In the genomic region with DNA sequence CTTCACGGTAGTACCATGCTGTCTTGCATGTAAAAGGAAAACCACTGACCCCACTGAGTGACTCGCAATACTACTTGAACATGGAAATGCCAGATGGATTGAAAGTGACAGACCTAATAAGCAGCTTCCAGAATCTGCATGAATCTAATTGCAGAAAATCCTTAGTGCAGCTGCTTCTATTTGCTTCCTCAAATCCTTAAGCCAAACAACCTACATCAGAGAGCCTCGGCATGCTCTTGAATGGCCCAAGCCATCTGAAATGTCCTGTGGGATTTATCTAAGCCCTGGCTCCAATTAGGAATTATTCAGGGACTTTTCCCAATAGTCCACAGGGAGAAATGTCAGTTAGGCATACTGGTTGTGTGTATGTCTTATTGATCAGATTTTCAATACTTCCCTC, we compare ENCODE assay signal across 31 cellular contexts.
"Had no signal": no experiment of that assay in that cellular context is flagged by ENCODE, and none has a peak within 500 bp of the region (broad histone marks: within the 10 kb centered on the region; RNA-seq: fewer than 3 reads in every experiment).

No MANE protein-coding gene starts in this region.

- H3K9me3 Mint-ChIP-seq: activated B cell treated with CpG ODN at 0.5 μM for 24 hours; activated T-helper 1 cell treated with anti-CD3 and anti-CD28 coated beads, Interleukin-12 subunit alpha, Interleukin-12 subunit beta, Interleukin-2, Interleukin-4 antibody, amounts not matched to agents 30 ng/mL and 10 ng/mL and 1 ng/mL, durations not matched to agents 14 hours and 24 hours and 36 hours; effector memory CD8-positive, alpha-beta T cell; stimulated activated naive CD8-positive, alpha-beta T cell treated with anti-CD3 and anti-CD28 coated beads, Interleukin-15, amount 100 ng/mL, for 72 hours; type B pancreatic cell had no signal

- ATAC-seq: effector memory CD8-positive, alpha-beta T cell; gastroesophageal sphincter; left cardiac atrium; left ventricle myocardium superior; pancreas; stimulated activated memory B cell treated with anti-CD40 and anti-IgM and Interleukin-4, amounts not matched to agents 10 μg/mL and 1 μg/mL and 100 μg/mL, for 72 hours; stimulated activated naive CD8-positive, alpha-beta T cell treated with anti-CD3 and anti-CD28 coated beads, Interleukin-15, amount 100 ng/mL, for 72 hours had no signal

- H3K27me3 Mint-ChIP-seq: type B pancreatic cell had no signal

- H3K4me1 Mint-ChIP-seq: activated B cell treated with CpG ODN at 0.5 μM for 24 hours; central memory CD8-positive, alpha-beta T cell; naive B cell; stimulated activated memory B cell treated with anti-CD40 and anti-IgM and Interleukin-4, amounts not matched to agents 10 μg/mL and 1 μg/mL and 100 μg/mL, for 72 hours; stimulated activated naive CD8-positive, alpha-beta T cell treated with anti-CD3 and anti-CD28 coated beads, Interleukin-15, amount 100 ng/mL, for 72 hours had no signal

- H3K4me3 ChIP-seq: breast epithelium, coronary artery, gastroesophageal sphincter, pancreas, prostate gland, right atrium auricular region, smooth muscle cell, uterus had no signal

- H3K9me3 ChIP-seq: breast epithelium, gastroesophageal sphincter, pancreas, prostate gland, right atrium auricular region, uterus had no signal

- H3K4me3 Mint-ChIP-seq: activated B cell treated with CpG ODN at 0.5 μM for 24 hours; activated T-helper 1 cell treated with anti-CD3 and anti-CD28 coated beads, Interleukin-12 subunit alpha, Interleukin-12 subunit beta, Interleukin-2, Interleukin-4 antibody, amounts not matched to agents 30 ng/mL and 10 ng/mL and 1 ng/mL, durations not matched to agents 14 hours and 24 hours and 36 hours; central memory CD8-positive, alpha-beta T cell; effector memory CD8-positive, alpha-beta T cell; naive B cell; stimulated activated memory B cell treated with anti-CD40 and anti-IgM and Interleukin-4, amounts not matched to agents 10 μg/mL and 1 μg/mL and 100 μg/mL, for 72 hours; stimulated activated naive CD8-positive, alpha-beta T cell treated with anti-CD3 and anti-CD28 coated beads, Interleukin-15, amount 100 ng/mL, for 72 hours; type B pancreatic cell had no signal

- H3K27ac ChIP-seq: breast epithelium, coronary artery, gastroesophageal sphincter, pancreas, prostate gland, right atrium auricular region, uterus had no signal

- H3K4me2 ChIP-seq: smooth muscle cell had no signal

- H3K4me1 ChIP-seq: breast epithelium, gastroesophageal sphincter, pancreas, prostate gland, right atrium auricular region, uterus had no signal

- H3K36me3 Mint-ChIP-seq: naive B cell; stimulated activated memory B cell treated with anti-CD40 and anti-IgM and Interleukin-4, amounts not matched to agents 10 μg/mL and 1 μg/mL and 100 μg/mL, for 72 hours had no signal

- FAIRE-seq: keratinocyte, pancreas had no signal

- DNase-seq: activated B cell treated with CpG ODN at 0.5 μM for 24 hours; activated CD4-positive, alpha-beta T cell treated with anti-CD3 and anti-CD28 coated beads, Interleukin-2, amount 50 U/mL, for 4 hours; activated gamma-delta T cell; activated naive CD4-positive, alpha-beta T cell treated with anti-CD3 and anti-CD28 coated beads, Interleukin-2, amount 50 U/mL, for 16 hours; amniotic stem cell; effector memory CD8-positive, alpha-beta T cell; erythroblast; head of caudate nucleus; hippocampal formation; left cardiac atrium; left ventricle myocardium superior; naive B cell; nucleus accumbens; pancreas; stimulated activated CD4-positive, alpha-beta T cell treated with anti-CD3 and anti-CD28 coated beads, Interleukin-1b, Interleukin-23, amount 100 ng/mL, for 48 hours; stimulated activated CD4-positive, alpha-beta T cell treated with anti-CD3 and anti-CD28 coated beads, Interleukin-4, amount 100 ng/mL, for 4 hours; stimulated activated CD8-positive, alpha-beta memory T cell treated with anti-CD3 and anti-CD28 coated beads, Interleukin-4, amount 100 ng/mL, for 48 hours; stimulated activated naive CD8-positive, alpha-beta T cell treated with anti-CD3 and anti-CD28 coated beads, Interleukin-15, amount 100 ng/mL, for 72 hours; substantia nigra; uterus had no signal

- H3K27me3 ChIP-seq: breast epithelium, gastroesophageal sphincter, pancreas, right atrium auricular region, uterus had no signal

- H3K36me3 ChIP-seq: breast epithelium, gastroesophageal sphincter, pancreas, prostate gland, right atrium auricular region, uterus had no signal

- H3K27ac Mint-ChIP-seq: activated B cell treated with CpG ODN at 0.5 μM for 24 hours; activated T-helper 1 cell treated with anti-CD3 and anti-CD28 coated beads, Interleukin-12 subunit alpha, Interleukin-12 subunit beta, Interleukin-2, Interleukin-4 antibody, amounts not matched to agents 30 ng/mL and 10 ng/mL and 1 ng/mL, durations not matched to agents 14 hours and 24 hours and 36 hours; effector memory CD8-positive, alpha-beta T cell; stimulated activated memory B cell treated with anti-CD40 and anti-IgM and Interleukin-4, amounts not matched to agents 10 μg/mL and 1 μg/mL and 100 μg/mL, for 72 hours; stimulated activated naive CD8-positive, alpha-beta T cell treated with anti-CD3 and anti-CD28 coated beads, Interleukin-15, amount 100 ng/mL, for 72 hours; type B pancreatic cell had no signal
